8 cellular contexts compared by ENCODE assay signal in the genomic region with DNA sequence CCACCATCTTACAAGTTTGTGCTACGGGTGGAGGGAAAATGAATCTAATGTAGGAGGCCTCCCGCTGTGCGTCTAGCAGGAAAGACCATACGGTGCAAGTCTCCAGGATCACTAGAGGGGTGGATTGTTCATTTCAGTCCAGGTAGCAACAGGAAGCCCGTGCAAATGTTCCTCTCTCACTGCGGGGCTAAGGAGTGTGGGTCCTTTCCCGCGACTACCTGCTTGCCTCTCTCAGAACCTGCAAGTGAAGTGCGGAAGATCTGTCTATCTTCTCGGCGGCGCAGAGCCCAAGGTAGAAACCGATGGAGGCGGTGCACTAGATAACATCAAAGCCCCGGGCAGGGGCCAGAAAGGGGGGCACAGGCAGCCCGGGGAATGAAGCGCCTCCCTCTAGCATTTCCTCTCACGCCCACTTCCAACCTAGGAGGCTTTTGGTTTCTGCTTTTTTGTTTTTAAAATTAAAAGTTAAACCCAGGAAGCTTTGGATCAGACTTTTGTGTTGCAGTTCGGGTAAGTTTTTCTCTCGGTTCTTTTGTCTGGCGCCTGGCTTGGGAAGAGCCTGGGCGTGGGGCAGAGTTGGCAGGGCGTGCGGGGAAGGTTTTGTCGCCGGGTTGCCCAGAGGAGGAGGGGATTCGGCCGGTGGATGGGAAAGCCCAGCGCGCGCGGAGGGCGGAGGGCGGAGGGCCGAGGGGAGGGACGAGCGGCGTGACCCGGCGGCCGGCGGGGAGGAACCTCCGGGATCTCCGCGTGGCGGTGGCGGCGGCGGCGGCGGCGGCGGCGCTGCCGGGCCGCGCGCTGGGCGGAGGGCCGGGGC. TPM values are rescaled to one million over a fixed set of nuclear protein-coding genes. Genes with fewer than 3 reads are reported as not detected.
DNase-seq lines count a peak whose midpoint lies in the region; ATAC-seq, FAIRE-seq and TF ChIP-seq lines count a peak whose summit lies in the region.

No MANE protein-coding gene starts in this region.

- no peak for TF ChIP-seq CTCF in NB4 (IDR thresholded peaks at IDR 0.05; ENCODE audit: low read depth, low read length)
- no peak for TF ChIP-seq CTCF in adrenal gland (IDR thresholded peaks at IDR 0.05)
- TF ChIP-seq CTCF in left ventricle myocardium inferior (IDR thresholded peaks at IDR 0.05; ENCODE audit: borderline replicate concordance), result no peak
- no peak for TF ChIP-seq CTCF in prostate gland (IDR thresholded peaks at IDR 0.05)

- peak; percentile 36 for FAIRE-seq in G401.6 (lab: Jason Lieb, UNC)

- peak overlapping the region; percentile 69 for H3K4me3 ChIP-seq in NB4 (ENCODE audit: low read depth, low read length)
- peak overlapping the region; percentile 3 to 72 (median 40) for H3K4me3 ChIP-seq in adrenal gland
- H3K4me3 ChIP-seq in left ventricle myocardium inferior, result peak overlapping the region; percentile 83
- peak overlapping the region; percentile 77 to 84 for H3K4me3 ChIP-seq in prostate gland
- H3K4me3 ChIP-seq in urinary bladder (ENCODE audit: low read depth, low read length), result peak overlapping the region; percentile 71

- H3K27ac ChIP-seq in adrenal gland (peak overlapping the region; percentile 79 to 96 (median 92)), left ventricle myocardium inferior (replicated peaks) (peak overlapping the region; percentile 99), prostate gland (peak overlapping the region; percentile 96 to 98), urinary bladder (ENCODE audit: low read depth) (peak overlapping the region; percentile 99)

- H3K27me3 ChIP-seq in adrenal gland (no peaks in the 10 kb centered on the region), left ventricle myocardium inferior (ENCODE audit: low read depth) (no peaks in the 10 kb centered on the region), prostate gland (replicated peaks; ENCODE audit: insufficient read depth) (no peaks in the 10 kb centered on the region)

- 0 to 1% (median 0%) methylated on average over 18 to 60 of the region's 60 CpGs for WGBS in adrenal gland, 4 donors
- under 1% methylated on average over 37 of the region's 60 CpGs for WGBS in prostate gland
- under 1% methylated on average over 60 of the region's 60 CpGs for WGBS in urinary bladder

- peak overlapping the region; percentile 99 to 100 (median 100) for H3K4me3 Mint-ChIP-seq in T-cell

- H3K27ac Mint-ChIP-seq in T-cell, result peak overlapping the region; percentile 100

- H3K9me3 Mint-ChIP-seq in T-cell, result no peaks in the 10 kb centered on the region

- H3K36me3 Mint-ChIP-seq in T-cell, result no peaks in the 10 kb centered on the region

- CTCF ChIA-PET in T-cell (lab: Charles Lee), result interaction anchor here in 1 of 2 donors (1.2 kb wide), 1 partner anchor 50 kb away, joined by 3 read pairs; no protein-coding TSS in a partner anchor

- POLR2A ChIA-PET in T-cell (lab: Charles Lee), result interaction anchor here in 1 of 2 donors (1.3 kb wide), 1 partner anchor 51 kb away, joined by 3 read pairs; no protein-coding TSS in a partner anchor

- H3K36me3 ChIP-seq in adrenal gland (replicated peaks in 1 of 2) (no peaks in the 10 kb centered on the region), left ventricle myocardium inferior (no peaks in the 10 kb centered on the region), prostate gland (no peaks in the 10 kb centered on the region), urinary bladder (ENCODE audit: insufficient read depth) (no peaks in the 10 kb centered on the region)

- TF ChIP-seq POLR2A in NB4 (IDR thresholded peaks at IDR 0.05; ENCODE audit: extremely low read depth, insufficient read length) (peak; percentile 27), adrenal gland (IDR thresholded peaks at IDR 0.05) (peak in 1 of 2 donors; percentile 52), prostate gland (IDR thresholded peaks at IDR 0.05) (peak; percentile 22)

- ATAC-seq in T-cell (replicated peaks in 1 of 4), result peak; percentile 53 to 60 (median 54)

- peaks cover 29 to 42% (median 30%) of the 10 kb centered on the region in 3 donors for H3K4me1 Mint-ChIP-seq in T-cell

- H3K4me1 ChIP-seq in adrenal gland (replicated peaks in 1 of 2) (peaks cover 16 to 23% of the 10 kb centered on the region in 2 donors), left ventricle myocardium inferior (peaks cover 40% of the 10 kb centered on the region), prostate gland (replicated peaks) (no peaks in the 10 kb centered on the region), urinary bladder (ENCODE audit: insufficient read depth) (no peaks in the 10 kb centered on the region)

- intact Hi-C loops in adrenal gland (cut with DNase I) (no loop called here), left ventricle myocardium inferior (cut with micrococcal nuclease) (no loop called here), prostate gland (cut with DNase I) (no loop called here)

- DNase-seq in HCEC 1CT (peak; percentile 72), NB4 (ENCODE audit: low read depth) (peak; percentile 86), T-cell (peak; percentile 65 to 94 (median 88)), adrenal gland (peak; percentile 78 to 87 (median 84)), left ventricle myocardium inferior (peak; percentile 87), prostate gland (ENCODE audit: low spot score) (peak; percentile 80)

- H3K9me3 ChIP-seq in adrenal gland (replicated peaks in 1 of 3) (no peaks in the 10 kb centered on the region), left ventricle myocardium inferior (replicated peaks) (no peaks in the 10 kb centered on the region), prostate gland (no peaks in the 10 kb centered on the region)

- H3K27me3 Mint-ChIP-seq in T-cell, result no peaks in the 10 kb centered on the region

RNA-seq across cellular contexts. Expression of gene HIVEP1, which starts 3.5 kb away (rescaled TPM):
- 10 to 100 TPM; 20.0 to 73.1 (median 29.5) TPM for total RNA-seq in T-cell
- total RNA-seq in adrenal gland, result 10 to 100 TPM in 7 of 8 donors, 1 to 10 TPM in 1; 8.3 to 22.3 (median 12.8) TPM
- polyA plus RNA-seq in adrenal gland, result 1 to 10 TPM; 3.6 to 9.6 (median 4.5) TPM
- total RNA-seq in left ventricle myocardium inferior, result 13.7 TPM
- 10 to 100 TPM; 35.2 to 38.0 TPM for total RNA-seq in prostate gland
- 38.5 TPM for total RNA-seq in urinary bladder
- polyA plus RNA-seq in urinary bladder, result 11.8 TPM

Comparison
In these comparisons a context has a peak if more than half of its experiments do, and no peak if none do; other contexts are left out.
1. Peak in every context shown above with its lines: DNase-seq, ATAC-seq, H3K4me3 ChIP-seq and H3K27ac ChIP-seq.